8 cellular contexts compared by ENCODE assay signal in genomic region chr17:37791434-37791833, GRCh38. TPM values are rescaled to one million over a fixed set of nuclear protein-coding genes. Genes with fewer than 3 reads are reported as not detected.
DNase-seq lines count a peak whose midpoint lies in the region; ATAC-seq and TF ChIP-seq lines count a peak whose summit lies in the region.

No MANE protein-coding gene starts in this region.

- H3K36me3 ChIP-seq in OCI-LY3 (replicated peaks; ENCODE audit: low read depth, low read length) (no peaks in the 10 kb centered on the region), brain microvascular endothelial cell (replicated peaks) (no peaks in the 10 kb centered on the region), suprapubic skin (no peaks in the 10 kb centered on the region)

- no peaks in the 10 kb centered on the region for H3K36me3 Mint-ChIP-seq in naive B cell

- H3K9ac ChIP-seq in OCI-LY3 (ENCODE audit: low read length), result no peak overlapping the region

- H3K27me3 Mint-ChIP-seq in naive B cell, result peaks cover 14 to 28% (median 24%) of the 10 kb centered on the region in 3 donors

- no peak overlapping the region for H3K27ac Mint-ChIP-seq in naive B cell

- H3K4me3 ChIP-seq in OCI-LY3 (ENCODE audit: low read length), result peak overlapping the region; percentile 58
- H3K4me3 ChIP-seq in brain microvascular endothelial cell (ENCODE audit: low read depth, low read length), result no peak overlapping the region
- H3K4me3 ChIP-seq in suprapubic skin, result no peak overlapping the region

- H3K27ac ChIP-seq in OCI-LY3 (ENCODE audit: low read length) (no peak overlapping the region), brain microvascular endothelial cell (no peak overlapping the region), caudate nucleus (ENCODE audit: low read depth, low read length) (no peak overlapping the region), substantia nigra (ENCODE audit: low read depth, low read length, poor library complexity, severe bottlenecking) (no peak overlapping the region), suprapubic skin (no peak overlapping the region)

- H3K79me2 ChIP-seq in OCI-LY3 (ENCODE audit: low read length), result no peaks in the 10 kb centered on the region

- peaks cover 38% of the 10 kb centered on the region for H3K4me1 ChIP-seq in OCI-LY3 (ENCODE audit: low read length)
- H3K4me1 ChIP-seq in suprapubic skin, result no peaks in the 10 kb centered on the region

- no peak overlapping the region for H3K4me3 Mint-ChIP-seq in naive B cell

- TF ChIP-seq POLR2A in suprapubic skin (IDR thresholded peaks at IDR 0.05), result no peak

- DNase-seq in AG20443 (ENCODE audit: low spot score) (peak; percentile 34), GM13977 (ENCODE audit: low spot score) (peak; percentile 76), brain microvascular endothelial cell (no peak), naive B cell (peak; percentile 50), caudate nucleus (lab: John Stamatoyannopoulos, UW) (no peak), substantia nigra (lab: John Stamatoyannopoulos, UW) (no peak), suprapubic skin (ENCODE audit: low spot score in 2 of 2) (no peak)

- H3K4me1 Mint-ChIP-seq in naive B cell, result peaks cover 0 to 2% (median 0%) of the 10 kb centered on the region in 3 donors

- 46% methylated on average over 8 of the region's 8 CpGs for WGBS in suprapubic skin

- H3K27me3 ChIP-seq in OCI-LY3 (ENCODE audit: low read depth, low read length) (peaks cover 17% of the 10 kb centered on the region), brain microvascular endothelial cell (replicated peaks) (no peaks in the 10 kb centered on the region), suprapubic skin (peaks cover 53% of the 10 kb centered on the region)

- H2AFZ ChIP-seq in OCI-LY3 (ENCODE audit: low read depth, low read length), result peak overlapping the region; percentile 45

- in situ Hi-C loops in GM13977 (cut with MboI; ENCODE audit: low pct_unique_long_range_greater_than_20kb, low sequenced_read_pairs, unreplicated experiment) (no loop called here), brain microvascular endothelial cell (cut with HindIII; ENCODE audit: low pct_ligation_motif_present, low sequenced_read_pairs) (no loop called here)

- no peaks in the 10 kb centered on the region for H3K9me3 ChIP-seq in OCI-LY3 (ENCODE audit: insufficient read depth, low read length)
- H3K9me3 ChIP-seq in suprapubic skin, result no peaks in the 10 kb centered on the region

- H3K9me3 Mint-ChIP-seq in naive B cell, result no peaks in the 10 kb centered on the region

- TF ChIP-seq EP300 in suprapubic skin (IDR thresholded peaks at IDR 0.05), result no peak

- H3K4me2 ChIP-seq in OCI-LY3 (ENCODE audit: low read length), result peak overlapping the region; percentile 75

- peak; percentile 67 to 83 for ATAC-seq in naive B cell (ENCODE audit: low read depth in 2 of 2)

- peak; percentile 79 for TF ChIP-seq CTCF in GM13977 (IDR thresholded peaks at IDR 0.05; ENCODE audit: extremely low read depth, insufficient read depth, missing control alignments)
- peak; percentile 91 for TF ChIP-seq CTCF in OCI-LY3 (IDR thresholded peaks at IDR 0.05; ENCODE audit: low read depth, low read length)
- TF ChIP-seq CTCF in brain microvascular endothelial cell (IDR thresholded peaks at IDR 0.05; ENCODE audit: low read depth, low read length, missing control alignments), result peak; percentile 58
- TF ChIP-seq CTCF in suprapubic skin (IDR thresholded peaks at IDR 0.05), result no peak

- H4K20me1 ChIP-seq in OCI-LY3 (ENCODE audit: insufficient read depth, low read length), result no peaks in the 10 kb centered on the region

RNA-seq across cellular contexts. Expression of gene HNF1B, which starts 46.6 kb away (rescaled TPM):
- polyA plus RNA-seq in naive B cell (ENCODE audit: low read depth in 6 of 6), result under 1 TPM in 1 of 6 donors, not detected in 5; 0.09 TPM
- not detected for total RNA-seq in suprapubic skin

Comparison
In these comparisons a context has a peak if more than half of its experiments do, and no peak if none do; other contexts are left out.
1. DNase-seq: peak in AG20443 (single experiment), GM13977 (single experiment) and naive B cell (single experiment); none in brain microvascular endothelial cell (single experiment), caudate nucleus (0 of 61), substantia nigra (0 of 49) and suprapubic skin (0 of 2).
2. CTCF ChIP-seq: peak in GM13977 (single experiment), OCI-LY3 (single experiment) and brain microvascular endothelial cell (single experiment); none in suprapubic skin (0 of 2).